31 cellular contexts compared by ENCODE assay signal in genomic region chr15:28165791-28166190, GRCh38.
"Had no signal": no experiment of that assay in that cellular context is flagged by ENCODE, and none has a peak within 500 bp of the region (broad histone marks: within the 10 kb centered on the region; RNA-seq: fewer than 3 reads in every experiment).

No MANE protein-coding gene starts in this region.

- H3K27me3 ChIP-seq: adrenal gland, body of pancreas, esophagus muscularis mucosa, gastroesophageal sphincter, heart right ventricle had no signal

- DNase-seq: activated B cell treated with CpG ODN at 0.5 μM for 24 hours; activated CD4-positive, alpha-beta T cell treated with anti-CD3 and anti-CD28 coated beads for 48 hours; activated CD4-positive, alpha-beta T cell treated with anti-CD3 and anti-CD28 coated beads, Interleukin-2, amount 50 U/mL, for 1 hour; activated CD4-positive, alpha-beta T cell treated with anti-CD3 and anti-CD28 coated beads, Interleukin-2, amount 50 U/mL, for 48 hours; activated CD8-positive, alpha-beta memory T cell treated with anti-CD3 and anti-CD28 coated beads for 24 hours; activated CD8-positive, alpha-beta T cell treated with anti-CD3 and anti-CD28 coated beads for 36 hours; activated effector memory CD4-positive, alpha-beta T cell treated with Interleukin-2 at 50 U/mL for 16 hours; activated gamma-delta T cell treated with Interleukin-2 at 50 U/mL for 16 hours; activated naive CD4-positive, alpha-beta T cell treated with anti-CD3 and anti-CD28 coated beads, Interleukin-2, amount 50 U/mL, for 16 hours; activated naive CD4-positive, alpha-beta T cell treated with Interleukin-2 at 50 U/mL for 16 hours; activated T-cell treated with anti-CD3 and anti-CD28 coated beads, Interleukin-2, amount 50 U/mL, for 4 hours; adrenal gland; amygdala; aorta; body of pancreas; caudate nucleus; cortex of kidney; dermis blood vessel endothelial cell; effector CD4-positive, alpha-beta T cell; effector memory CD8-positive, alpha-beta T cell; erythroblast; foreskin melanocyte; heart right ventricle; T-helper 1 cell; T-helper 17 cell; T1000; WERI-Rb-1 had no signal

- H3K27ac ChIP-seq: adrenal gland, body of pancreas, esophagus muscularis mucosa, gastroesophageal sphincter, heart right ventricle, WERI-Rb-1 had no signal

- H3K9me3 ChIP-seq: adrenal gland, body of pancreas, esophagus muscularis mucosa, gastroesophageal sphincter, heart right ventricle had no signal

- H3K4me1 ChIP-seq: adrenal gland, body of pancreas, gastroesophageal sphincter had no signal

- H3K4me3 ChIP-seq: adrenal gland, body of pancreas, esophagus muscularis mucosa, gastroesophageal sphincter, heart right ventricle had no signal

- ATAC-seq: activated CD4-positive, CD25-positive, alpha-beta regulatory T cell treated with anti-CD3 and anti-CD28 coated beads, Interleukin-2, amount 50 U/mL, for 24 hours; activated CD8-positive, alpha-beta T cell treated with anti-CD3 and anti-CD28 coated beads for 36 hours; activated T-cell treated with anti-CD3 and anti-CD28 coated beads, Interleukin-2, amount 50 U/mL, for 4 hours; activated T-helper 17 cell treated with anti-CD3 and anti-CD28 coated beads, Interleukin-2, amount 50 U/mL, for 72 hours; body of pancreas; effector memory CD8-positive, alpha-beta T cell; gastroesophageal sphincter; heart right ventricle; T-helper 17 cell had no signal
